Comparison of ENCODE assay signal across 18 cellular contexts in genomic region chr2:12296915-12297314, GRCh38.
"Had no signal": no experiment of that assay in that cellular context is flagged by ENCODE, and none has a peak within 500 bp of the region (broad histone marks: within the 10 kb centered on the region; RNA-seq: fewer than 3 reads in every experiment).

No MANE protein-coding gene starts in this region.

- ATAC-seq: activated CD4-positive, CD25-positive, alpha-beta regulatory T cell treated with anti-CD3 and anti-CD28 coated beads, Interleukin-2, amount 50 U/mL, for 24 hours; activated T-helper 17 cell treated with anti-CD3 and anti-CD28 coated beads, Interleukin-2, amount 50 U/mL, for 72 hours; body of pancreas; pancreas had no signal

- H3K27me3 ChIP-seq: body of pancreas, colonic mucosa, hepatocyte, pancreas, stomach, testis had no signal

- H3K27ac ChIP-seq: body of pancreas, colonic mucosa, hepatocyte, pancreas, stomach, testis had no signal

- H3K4me3 ChIP-seq: body of pancreas, colonic mucosa, hepatocyte, pancreas, stomach, testis had no signal

- DNase-seq: activated CD4-positive, alpha-beta T cell treated with anti-CD3 and anti-CD28 coated beads, Interleukin-2, amount 50 U/mL, for 1 hour; activated naive CD4-positive, alpha-beta T cell treated with anti-CD3 and anti-CD28 coated beads for 36 hours; activated T-cell treated with anti-CD3 and anti-CD28 coated beads for 4 hours; amniotic stem cell; body of pancreas; central memory CD4-positive, alpha-beta T cell; colonic mucosa; islet precursor cell; mammary epithelial cell; naive B cell; stimulated activated CD4-positive, alpha-beta T cell treated with anti-CD3 and anti-CD28 coated beads, Interleukin-12 subunit alpha, Interleukin-12 subunit beta, amount 100 ng/mL, for 4 hours; stimulated activated CD4-positive, alpha-beta T cell treated with anti-CD3 and anti-CD28 coated beads, Interleukin-2, amount 100 ng/mL, for 24 hours; stomach; testis had no signal

- H3K4me3 Mint-ChIP-seq: activated naive CD4-positive, alpha-beta T cell treated with anti-CD3 and anti-CD28 coated beads for 36 hours; activated T-helper 17 cell treated with anti-CD3 and anti-CD28 coated beads, Interleukin-2, amount 50 U/mL, for 72 hours; naive B cell had no signal

- H3K9me3 ChIP-seq: body of pancreas, colonic mucosa, pancreas, stomach, testis had no signal

- H3K36me3 ChIP-seq: colonic mucosa, pancreas, stomach had no signal

- H3K27ac Mint-ChIP-seq: activated naive CD4-positive, alpha-beta T cell treated with anti-CD3 and anti-CD28 coated beads for 36 hours; activated T-helper 17 cell treated with anti-CD3 and anti-CD28 coated beads, Interleukin-2, amount 50 U/mL, for 72 hours; naive B cell had no signal

- H3K4me1 ChIP-seq: body of pancreas, colonic mucosa, pancreas, stomach, testis had no signal
